ENCODE assay signal across 9 cellular contexts in the genomic region with DNA sequence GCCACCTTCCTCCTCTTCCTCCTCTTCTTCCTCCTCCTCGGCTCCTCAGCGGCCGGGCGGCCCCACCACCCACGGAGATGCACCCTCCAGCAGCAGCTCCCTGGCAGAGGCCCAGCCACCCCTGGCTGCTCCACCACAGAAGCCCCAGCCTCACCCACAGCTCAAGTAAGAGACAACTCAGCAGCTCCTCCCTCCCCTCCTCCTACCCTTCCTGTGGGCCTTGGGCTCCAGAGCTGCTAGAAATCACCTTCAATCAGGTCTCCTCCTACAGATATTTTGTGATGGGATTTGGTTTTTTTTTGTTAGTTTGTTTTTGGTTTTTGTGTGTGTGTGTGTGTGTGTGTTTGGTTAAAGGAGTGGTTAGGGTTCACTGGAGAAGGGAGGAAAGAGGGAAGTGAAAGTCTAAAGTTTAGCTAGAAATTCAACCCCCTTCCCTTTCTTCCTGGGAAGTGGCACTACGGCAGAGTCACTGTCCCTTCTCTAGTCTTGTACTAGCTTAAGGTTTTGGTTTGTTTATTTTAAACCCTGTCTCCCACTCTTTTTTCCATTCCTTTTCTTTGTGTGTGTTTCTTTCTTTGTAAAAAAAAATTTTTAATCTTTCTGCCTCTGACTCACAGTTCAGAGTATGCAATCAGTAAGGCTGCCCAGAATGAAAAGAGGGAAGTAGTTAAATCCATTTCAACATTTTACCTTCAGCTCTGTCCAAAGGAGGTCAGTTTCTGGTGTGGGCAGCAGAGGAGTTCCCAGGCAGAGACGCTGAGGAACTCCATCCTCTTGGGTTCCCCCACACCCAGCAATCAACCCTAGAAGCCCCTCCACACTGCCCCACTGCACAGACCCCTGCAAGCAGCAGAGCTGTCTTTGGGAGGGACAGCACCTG. TPM values are rescaled to one million over a fixed set of nuclear protein-coding genes. Genes with fewer than 3 reads are reported as not detected.
DNase-seq lines count a peak whose midpoint lies in the region; ATAC-seq, FAIRE-seq and TF ChIP-seq lines count a peak whose summit lies in the region.
"Had no signal": no experiment of that assay in that cellular context is flagged by ENCODE, and none has a peak within 500 bp of the region (broad histone marks: within the 10 kb centered on the region; RNA-seq: fewer than 3 reads in every experiment).

No MANE protein-coding gene starts in this region.

- peak overlapping the region; percentile 65 for H3K27ac ChIP-seq in GM23248
- peak overlapping the region; percentile 69 to 96 for H3K27ac ChIP-seq in left lung

- H3K9me2 ChIP-seq in GM23248 (ENCODE audit: insufficient read depth), result no peaks in the 10 kb centered on the region

- peak; percentile 93 for ATAC-seq in activated naive CD8-positive, alpha-beta T cell treated with anti-CD3 and anti-CD28 coated beads, Interleukin-2, amount 50 U/mL, for 24 hours
- ATAC-seq in left lung, result peak; percentile 75

- H3K9ac ChIP-seq in GM23248, result peak overlapping the region; percentile 66

- H3K27me3 ChIP-seq in GM23248 (replicated peaks; ENCODE audit: insufficient read depth) (no peaks in the 10 kb centered on the region), left lung (no peaks in the 10 kb centered on the region)

- no peaks in the 10 kb centered on the region for H3K9me3 Mint-ChIP-seq in activated naive CD8-positive, alpha-beta T cell treated with anti-CD3 and anti-CD28 coated beads, Interleukin-2, amount 50 U/mL, for 24 hours
- H3K9me3 Mint-ChIP-seq in endothelial cell (ENCODE audit: unreplicated experiment), result no peaks in the 10 kb centered on the region
- H3K9me3 Mint-ChIP-seq: IgD-negative memory B cell had no signal

- H2AFZ ChIP-seq in GM23248, result peak overlapping the region; percentile 77

- H3K4me1 ChIP-seq in GM23248 (ENCODE audit: insufficient read depth), result peaks cover 21% of the 10 kb centered on the region
- peaks cover 15 to 61% of the 10 kb centered on the region in 2 donors for H3K4me1 ChIP-seq in left lung

- 34 to 37% methylated on average over 7 of the region's 7 CpGs for WGBS in GM23248 (ENCODE audit: low coverage in 1 of 2, low lambda C conversion rate in 2 of 2, missing lambda C conversion rate in 2 of 2), 2 experiments

- H3K79me2 ChIP-seq in GM23248 (ENCODE audit: insufficient read depth), result no peaks in the 10 kb centered on the region

- no peak for FAIRE-seq in H54 (lab: Jason Lieb, UNC)

- DNase-seq in GM04503 (ENCODE audit: low read depth), result peak; percentile 33
- DNase-seq in GM23248, result peak; percentile 77
- DNase-seq in MV-4-11 (lab: John Stamatoyannopoulos, UW), result peak; percentile 98
- peak; percentile 87 for DNase-seq in activated naive CD8-positive, alpha-beta T cell treated with anti-CD3 and anti-CD28 coated beads, Interleukin-2, amount 50 U/mL, for 24 hours
- peak; percentile 70 to 90 for DNase-seq in left lung
- peak; percentile 19 to 24 for DNase-seq in stimulated activated CD8-positive, alpha-beta memory T cell treated with anti-CD3 and anti-CD28 coated beads, Interleukin-7, amount 100 ng/mL, for 4 hours (ENCODE audit: low read depth in 2 of 2)
- DNase-seq in endothelial cell (ENCODE audit: low spot score), result no peak
- no peak for DNase-seq in H54 (ENCODE audit: insufficient read length, low spot score)

- no peaks in the 10 kb centered on the region for H4K20me1 ChIP-seq in GM23248 (ENCODE audit: insufficient read depth)

- H3K4me1 Mint-ChIP-seq in activated naive CD8-positive, alpha-beta T cell treated with anti-CD3 and anti-CD28 coated beads, Interleukin-2, amount 50 U/mL, for 24 hours, result peaks cover 76% of the 10 kb centered on the region
- peaks cover 6% of the 10 kb centered on the region for H3K4me1 Mint-ChIP-seq in endothelial cell (ENCODE audit: unreplicated experiment)

- peak overlapping the region; percentile 65 for H3K4me3 Mint-ChIP-seq in activated naive CD8-positive, alpha-beta T cell treated with anti-CD3 and anti-CD28 coated beads, Interleukin-2, amount 50 U/mL, for 24 hours
- H3K4me3 Mint-ChIP-seq in endothelial cell (ENCODE audit: unreplicated experiment), result no peak overlapping the region

- H3K27ac Mint-ChIP-seq in activated naive CD8-positive, alpha-beta T cell treated with anti-CD3 and anti-CD28 coated beads, Interleukin-2, amount 50 U/mL, for 24 hours, result peak overlapping the region; percentile 94
- H3K27ac Mint-ChIP-seq in endothelial cell (ENCODE audit: unreplicated experiment), result no peak overlapping the region

- H3K9me3 ChIP-seq in GM23248 (ENCODE audit: low read depth) (no peaks in the 10 kb centered on the region), left lung (no peaks in the 10 kb centered on the region)

- H3K36me3 ChIP-seq in GM23248 (ENCODE audit: low read depth) (no peaks in the 10 kb centered on the region), left lung (no peaks in the 10 kb centered on the region)

- TF ChIP-seq CTCF in left lung (IDR thresholded peaks at IDR 0.05) (no peak), endothelial cell (IDR thresholded peaks at IDR 0.05; ENCODE audit: unreplicated experiment) (no peak)

- H3K4me2 ChIP-seq in GM23248 (ENCODE audit: unreplicated experiment), result peak overlapping the region; percentile 57

- TF ChIP-seq POLR2A in H54 (IDR thresholded peaks at IDR 0.05; ENCODE audit: low read depth, low read length), result no peak

- H3K27me3 Mint-ChIP-seq in activated naive CD8-positive, alpha-beta T cell treated with anti-CD3 and anti-CD28 coated beads, Interleukin-2, amount 50 U/mL, for 24 hours, result peaks cover 5% of the 10 kb centered on the region
- no peaks in the 10 kb centered on the region for H3K27me3 Mint-ChIP-seq in endothelial cell (ENCODE audit: unreplicated experiment)

- intact Hi-C loops in left lung (cut with DNase I), result no loop called here

- in situ Hi-C loops in GM23248 (cut with MboI), result no loop called here

- peak overlapping the region; percentile 40 for H3K4me3 ChIP-seq in GM23248
- H3K4me3 ChIP-seq in left lung, result no peak overlapping the region

- H3F3A ChIP-seq in GM23248 (ENCODE audit: insufficient read depth), result peaks cover 11% of the 10 kb centered on the region; the same call in 1 of the 2 replicates

- peaks cover under 1% of the 10 kb centered on the region for H3K36me3 Mint-ChIP-seq in activated naive CD8-positive, alpha-beta T cell treated with anti-CD3 and anti-CD28 coated beads, Interleukin-2, amount 50 U/mL, for 24 hours (ENCODE audit: low read depth)
- peaks cover 11% of the 10 kb centered on the region for H3K36me3 Mint-ChIP-seq in endothelial cell (ENCODE audit: low read depth, unreplicated experiment)
- H3K36me3 Mint-ChIP-seq: IgD-negative memory B cell had no signal

RNA-seq across cellular contexts. Expression of a gene that starts 29.0 kb away (rescaled TPM):
- total RNA-seq in GM23248 (2014; rRNA removed; shearing (Covaris generic)), result 0.54 TPM in 1 of 2 replicates, not detected in the other
- 0.27 TPM in 1 of 2 replicates, not detected in the other for polyA plus RNA-seq in GM23248 (2016; fragmentation: Nextera tagmentation; extraction: Ambion mirVana)
- total RNA-seq in left lung (10 to 100 TPM in 1 of 2 donors, under 1 TPM in 1; 0.93 to 11.3 TPM), endothelial cell (ENCODE audit: unreplicated experiment) (0.69 TPM)
- polyA plus RNA-seq: IgD-negative memory B cell had no signal

Comparison
In these comparisons a context has a peak if more than half of its experiments do, and no peak if none do; other contexts are left out.
1. DNase-seq: peak in GM04503 (single experiment), GM23248 (single experiment), MV-4-11 (single experiment), activated naive CD8-positive, alpha-beta T cell treated with anti-CD3 and anti-CD28 coated beads, Interleukin-2, amount 50 U/mL, for 24 hours (single experiment), left lung (2 of 2) and stimulated activated CD8-positive, alpha-beta memory T cell treated with anti-CD3 and anti-CD28 coated beads, Interleukin-7, amount 100 ng/mL, for 4 hours (2 of 2); none in endothelial cell (single experiment) and H54 (single experiment).